Comparison of ENCODE assay signal across 9 cellular contexts in genomic region chr22:30802202-30803166, GRCh38.
DNase-seq lines count a peak whose midpoint lies in the region; ATAC-seq, FAIRE-seq and TF ChIP-seq lines count a peak whose summit lies in the region.
"Had no signal": no experiment of that assay in that cellular context is flagged by ENCODE, and none has a peak within 500 bp of the region (broad histone marks: within the 10 kb centered on the region; RNA-seq: fewer than 3 reads in every experiment).

No MANE protein-coding gene starts in this region.

- no peak overlapping the region for H3K4me3 Mint-ChIP-seq in CD4-positive, CD25-positive, alpha-beta regulatory T cell
- no peak overlapping the region for H3K4me3 Mint-ChIP-seq in memory B cell
- H3K4me3 Mint-ChIP-seq: IgD-negative memory B cell had no signal

- peaks cover 0 to 11% (median 0%) of the 10 kb centered on the region in 7 donors for H3K9me3 Mint-ChIP-seq in CD4-positive, CD25-positive, alpha-beta regulatory T cell
- no peaks in the 10 kb centered on the region for H3K9me3 Mint-ChIP-seq in memory B cell

- POLR2A ChIA-PET in endothelial cell of umbilical vein (lab: Charles Lee): no interaction called here

- intact Hi-C loops in endothelial cell of umbilical vein (cut with micrococcal nuclease): loop anchor here (1.0 to 2.0 kb wide), 2 partner anchors 28 to 66 kb away; no protein-coding TSS in a partner anchor

- no peak overlapping the region for H3K27ac ChIP-seq in CD4-positive, CD25-positive, alpha-beta regulatory T cell (ENCODE audit: insufficient read depth, low read length, poor library complexity, severe bottlenecking)
- H3K27ac ChIP-seq in endothelial cell of umbilical vein (ENCODE audit: insufficient read depth, low read depth, low read length): no peak overlapping the region

- H3K4me1 Mint-ChIP-seq in CD4-positive, CD25-positive, alpha-beta regulatory T cell: peaks cover 0 to 10% (median 6%) of the 10 kb centered on the region in 4 donors
- H3K4me1 Mint-ChIP-seq in memory B cell: peaks cover 2% of the 10 kb centered on the region

- H3K9me3 ChIP-seq in CD4-positive, CD25-positive, alpha-beta regulatory T cell (ENCODE audit: control insufficient read depth in 2 of 2, low read length in 2 of 2): no peaks in the 10 kb centered on the region
- H3K9me3 ChIP-seq in endothelial cell of umbilical vein (replicated peaks; ENCODE audit: control insufficient read depth, insufficient read depth, low read length): no peaks in the 10 kb centered on the region

- peak; percentile 74 to 84 for ATAC-seq in CD4-positive, CD25-positive, alpha-beta regulatory T cell (ENCODE audit: low read depth in 2 of 2)
- ATAC-seq in memory B cell (ENCODE audit: low read depth) (peak; percentile 70), GM21576 (IDR thresholded peaks at IDR 0.05; ENCODE audit: unreplicated experiment) (no peak)

- H3K4me3 ChIP-seq in CD4-positive, CD25-positive, alpha-beta regulatory T cell (ENCODE audit: low read depth, low read length): no peak overlapping the region
- H3K4me3 ChIP-seq in HFF-Myc (replicated peaks; ENCODE audit: low read depth, low read length): no peak overlapping the region
- no peak overlapping the region for H3K4me3 ChIP-seq in endothelial cell of umbilical vein (replicated peaks in 1 of 3; ENCODE audit: insufficient read depth in 1 of 3, low read depth in 1 of 3, low read length in 3 of 3)

- dilution Hi-C loops in endothelial cell of umbilical vein (cut with MboI; ENCODE audit: extremely low pct_ligation_motif_present, low sequenced_read_pairs): no loop called here

- H2AFZ ChIP-seq in endothelial cell of umbilical vein (ENCODE audit: low read depth, low read length): no peak overlapping the region

- TF ChIP-seq POLR2A in endothelial cell of umbilical vein (IDR thresholded peaks at IDR 0.05; ENCODE audit: low read depth, low read length): no peak

- H3K36me3 ChIP-seq in CD4-positive, CD25-positive, alpha-beta regulatory T cell (ENCODE audit: control insufficient read depth, insufficient read depth, low read length): no peaks in the 10 kb centered on the region
- no peaks in the 10 kb centered on the region for H3K36me3 ChIP-seq in endothelial cell of umbilical vein (ENCODE audit: control insufficient read depth in 2 of 2, extremely low read depth in 1 of 2, insufficient read depth in 2 of 2, low read length in 2 of 2)

- CTCF ChIA-PET in endothelial cell of umbilical vein (lab: Charles Lee): interaction anchor here (0.7 to 2.1 kb wide), 12 partner anchors 9 to 167 kb away, joined by 3 to 13 read pairs (median 5); partner anchors contain the start of gene SLC35E4

- no peaks in the 10 kb centered on the region for H3K79me2 ChIP-seq in endothelial cell of umbilical vein (ENCODE audit: control insufficient read depth, insufficient read depth, low read length)

- no peaks in the 10 kb centered on the region for H4K20me1 ChIP-seq in endothelial cell of umbilical vein (replicated peaks; ENCODE audit: control insufficient read depth, extremely low read depth, insufficient read depth, low read length)

- peak; percentile 91 for FAIRE-seq in endothelial cell of umbilical vein (lab: Jason Lieb, UNC)

- H3K27ac Mint-ChIP-seq in CD4-positive, CD25-positive, alpha-beta regulatory T cell: no peak overlapping the region
- no peak overlapping the region for H3K27ac Mint-ChIP-seq in memory B cell
- H3K27ac Mint-ChIP-seq: IgD-negative memory B cell had no signal

- no peaks in the 10 kb centered on the region for H3K9me1 ChIP-seq in endothelial cell of umbilical vein (replicated peaks; ENCODE audit: control insufficient read depth, extremely low read depth, insufficient read depth, low read length)

- no TSS peak for BruUV-seq in endothelial cell of umbilical vein (replicated peaks; lab: Mats Ljungman, UMichigan)

- H3K9ac ChIP-seq in endothelial cell of umbilical vein (replicated peaks; ENCODE audit: extremely low read depth, insufficient read depth, low read length): no peak overlapping the region

- peak; percentile 28 to 78 (median 54) for DNase-seq in CD4-positive, CD25-positive, alpha-beta regulatory T cell
- peak; percentile 27 for DNase-seq in HFF-Myc (ENCODE audit: extremely low read depth, low read depth)
- DNase-seq in NOMO-1 treated with dmso at 0.1 percent for 144 hours (lab: John Stamatoyannopoulos, UW; ENCODE audit: unreplicated experiment): peak; percentile 60
- DNase-seq in activated T-cell treated with anti-CD3 and anti-CD28 coated beads for 24 hours (ENCODE audit: low read depth): peak; percentile 64
- peak; percentile 93 for DNase-seq in endothelial cell of umbilical vein (ENCODE audit: low read depth, low spot score)
- peak in 1 of 2 donors; percentile 20 for DNase-seq in memory B cell (ENCODE audit: low spot score in 2 of 2)
- peak; percentile 23 for DNase-seq in stimulated activated CD8-positive, alpha-beta memory T cell treated with anti-CD3 and anti-CD28 coated beads, Interleukin-12 subunit alpha, Interleukin-12 subunit beta, amount 100 ng/mL, for 24 hours (ENCODE audit: extremely low read depth)

- H3K27me3 ChIP-seq in CD4-positive, CD25-positive, alpha-beta regulatory T cell (ENCODE audit: control insufficient read depth, insufficient read depth, low read length): peaks cover 28% of the 10 kb centered on the region
- H3K27me3 ChIP-seq in endothelial cell of umbilical vein (ENCODE audit: control insufficient read depth in 2 of 2, insufficient read depth in 2 of 2, low read length in 2 of 2): peaks cover 5 to 8% of the 10 kb centered on the region in 2 experiments

- H3K27me3 Mint-ChIP-seq in CD4-positive, CD25-positive, alpha-beta regulatory T cell: peaks cover 43% of the 10 kb centered on the region
- peaks cover 43% of the 10 kb centered on the region for H3K27me3 Mint-ChIP-seq in memory B cell

- H3K4me2 ChIP-seq in endothelial cell of umbilical vein (ENCODE audit: insufficient read depth, low read length): no peak overlapping the region

- TF ChIP-seq CTCF in HFF-Myc (IDR thresholded peaks at IDR 0.05; ENCODE audit: low read depth, low read length, missing control alignments): no peak
- TF ChIP-seq CTCF in endothelial cell of umbilical vein (IDR thresholded peaks at IDR 0.05; ENCODE audit: extremely low read depth in 1 of 2, insufficient read depth in 1 of 2, low read depth in 1 of 2, low read length in 2 of 2): peak in 1 of 2 donors; percentile 41

- H3K4me1 ChIP-seq in CD4-positive, CD25-positive, alpha-beta regulatory T cell (ENCODE audit: control insufficient read depth, insufficient read depth, low read length, poor library complexity, severe bottlenecking): peaks cover 6% of the 10 kb centered on the region
- peaks cover 12% of the 10 kb centered on the region for H3K4me1 ChIP-seq in endothelial cell of umbilical vein (ENCODE audit: control insufficient read depth, extremely low read depth, insufficient read depth, low read length)

- no peaks in the 10 kb centered on the region for H3K36me3 Mint-ChIP-seq in CD4-positive, CD25-positive, alpha-beta regulatory T cell
- H3K36me3 Mint-ChIP-seq in memory B cell: no peaks in the 10 kb centered on the region

TF ChIP-seq in endothelial cell of umbilical vein, 7 proteins besides CTCF, POLR2A, EP300 and RAD21:
- peak; percentile 77 for TF ChIP-seq POLR2AphosphoS5 (IDR thresholded peaks at IDR 0.05; ENCODE audit: insufficient read depth, low read depth, low read length)
- no peak for TF ChIP-seq GATA2 (IDR thresholded peaks at IDR 0.05; ENCODE audit: insufficient read depth, insufficient read length, low read depth, low read length)
- TF ChIP-seq EZH2 (IDR thresholded peaks at IDR 0.05; ENCODE audit: borderline replicate concordance, low read depth, low read length, severe bottlenecking): peak; percentile 27
